ENCODE assay signal across 26 cellular contexts in the genomic region with DNA sequence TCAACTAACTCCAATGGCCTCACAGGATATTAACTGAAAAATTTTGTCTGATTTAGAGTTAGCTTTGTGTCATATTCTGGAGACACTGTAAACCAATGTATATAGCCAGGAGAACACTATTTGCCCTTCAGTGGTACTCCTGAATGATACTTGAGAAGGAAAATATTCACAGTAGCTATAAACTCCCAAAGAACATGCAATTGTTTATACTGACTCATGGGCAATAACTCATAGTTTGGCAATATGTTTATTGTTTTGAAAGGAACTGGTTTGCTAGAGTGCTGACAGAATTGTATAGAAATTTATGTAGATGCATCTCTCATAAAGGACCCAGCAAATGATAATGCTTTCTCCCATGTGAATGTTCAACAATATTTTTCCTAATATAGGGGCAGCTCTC.
"Had no signal": no experiment of that assay in that cellular context is flagged by ENCODE, and none has a peak within 500 bp of the region (broad histone marks: within the 10 kb centered on the region; RNA-seq: fewer than 3 reads in every experiment).

No MANE protein-coding gene starts in this region.

- H3K4me3 Mint-ChIP-seq: activated naive CD4-positive, alpha-beta T cell treated with anti-CD3 and anti-CD28 coated beads for 36 hours; activated naive CD8-positive, alpha-beta T cell treated with anti-CD3 and anti-CD28 coated beads, Interleukin-2, amount 10 ng/mL, durations not matched to agents 7 days and 5 days; nephron progenitor cell; T-helper 1 cell treated with Interleukin-12 subunit alpha and Interleukin-12 subunit beta and Interleukin-4 antibody, amounts not matched to agents 30 μg/mL and 1 μg/mL, for 36 hours; WTC11 had no signal

- H3K27ac Mint-ChIP-seq: activated naive CD4-positive, alpha-beta T cell treated with anti-CD3 and anti-CD28 coated beads for 36 hours; activated naive CD8-positive, alpha-beta T cell treated with anti-CD3 and anti-CD28 coated beads, Interleukin-2, amount 10 ng/mL, durations not matched to agents 7 days and 5 days; nephron progenitor cell; T-helper 1 cell treated with Interleukin-12 subunit alpha and Interleukin-12 subunit beta and Interleukin-4 antibody, amounts not matched to agents 30 μg/mL and 1 μg/mL, for 36 hours; WTC11 had no signal

- H3K27me3 Mint-ChIP-seq: activated naive CD8-positive, alpha-beta T cell treated with anti-CD3 and anti-CD28 coated beads, Interleukin-2, amount 10 ng/mL, durations not matched to agents 7 days and 5 days had no signal

- H3K4me1 ChIP-seq: body of pancreas, esophagus squamous epithelium, gastrocnemius medialis, heart left ventricle, pancreas, thyroid gland, upper lobe of right lung had no signal

- ATAC-seq: body of pancreas; gastrocnemius medialis; heart left ventricle; left cardiac atrium; mucosa of descending colon; pancreas; right cardiac atrium; stimulated activated naive CD8-positive, alpha-beta T cell treated with anti-CD3 and anti-CD28 coated beads, Interleukin-15, Interleukin-2, amounts not matched to agents 100 U/mL and 50 U/mL, for 24 hours; upper lobe of right lung; WTC11 had no signal

- H3K9me3 Mint-ChIP-seq: activated naive CD4-positive, alpha-beta T cell treated with anti-CD3 and anti-CD28 coated beads for 36 hours; nephron progenitor cell; T-helper 1 cell treated with Interleukin-12 subunit alpha and Interleukin-12 subunit beta and Interleukin-4 antibody, amounts not matched to agents 30 μg/mL and 1 μg/mL, for 36 hours; WTC11 had no signal

- H3K4me3 ChIP-seq: body of pancreas, esophagus squamous epithelium, gastrocnemius medialis, heart left ventricle, mucosa of descending colon, pancreas, thyroid gland, upper lobe of right lung had no signal

- H3K36me3 ChIP-seq: esophagus squamous epithelium, gastrocnemius medialis, heart left ventricle, pancreas, thyroid gland, upper lobe of right lung had no signal

- DNase-seq: activated CD8-positive, alpha-beta memory T cell treated with anti-CD3 and anti-CD28 coated beads for 24 hours; activated CD8-positive, alpha-beta memory T cell treated with anti-CD3 and anti-CD28 coated beads, Interleukin-2, amount 50 U/mL, for 4 hours; activated naive CD4-positive, alpha-beta T cell treated with anti-CD3 and anti-CD28 coated beads for 36 hours; activated naive CD8-positive, alpha-beta T cell treated with anti-CD3 and anti-CD28 coated beads, Interleukin-2, amount 10 ng/mL, durations not matched to agents 7 days and 5 days; activated T-cell treated with anti-CD3 and anti-CD28 coated beads, Interleukin-2, amount 50 U/mL, for 48 hours; body of pancreas; effector memory CD4-positive, alpha-beta T cell; esophagus squamous epithelium; gastrocnemius medialis; heart left ventricle; islet precursor cell; left cardiac atrium; mesendoderm; mucosa of descending colon; nephron progenitor cell; pancreas; right cardiac atrium; stimulated activated CD4-positive, alpha-beta T cell treated with anti-CD3 and anti-CD28 coated beads, Interleukin-12 subunit alpha, Interleukin-12 subunit beta, amount 100 ng/mL, for 4 hours; stimulated activated CD4-positive, alpha-beta T cell treated with anti-CD3 and anti-CD28 coated beads, Interleukin-4, amount 100 ng/mL, for 4 hours; stimulated activated naive CD8-positive, alpha-beta T cell treated with anti-CD3 and anti-CD28 coated beads, Interleukin-15, Interleukin-2, amounts not matched to agents 100 U/mL and 50 U/mL, for 24 hours; substantia nigra; T1000; thyroid gland; upper lobe of right lung had no signal

- H3K27ac ChIP-seq: body of pancreas, esophagus squamous epithelium, gastrocnemius medialis, heart left ventricle, pancreas, thyroid gland, upper lobe of right lung had no signal

- H3K9me3 ChIP-seq: body of pancreas, esophagus squamous epithelium, gastrocnemius medialis, heart left ventricle, mucosa of descending colon, pancreas, thyroid gland, upper lobe of right lung had no signal

- H3K27me3 ChIP-seq: body of pancreas, esophagus squamous epithelium, gastrocnemius medialis, heart left ventricle, pancreas, thyroid gland, upper lobe of right lung had no signal

- H3K36me3 Mint-ChIP-seq: activated naive CD8-positive, alpha-beta T cell treated with anti-CD3 and anti-CD28 coated beads, Interleukin-2, amount 10 ng/mL, durations not matched to agents 7 days and 5 days; WTC11 had no signal

- H3K4me1 Mint-ChIP-seq: activated naive CD8-positive, alpha-beta T cell treated with anti-CD3 and anti-CD28 coated beads, Interleukin-2, amount 10 ng/mL, durations not matched to agents 7 days and 5 days; nephron progenitor cell had no signal
